8 cellular contexts compared by ENCODE assay signal in the genomic region with DNA sequence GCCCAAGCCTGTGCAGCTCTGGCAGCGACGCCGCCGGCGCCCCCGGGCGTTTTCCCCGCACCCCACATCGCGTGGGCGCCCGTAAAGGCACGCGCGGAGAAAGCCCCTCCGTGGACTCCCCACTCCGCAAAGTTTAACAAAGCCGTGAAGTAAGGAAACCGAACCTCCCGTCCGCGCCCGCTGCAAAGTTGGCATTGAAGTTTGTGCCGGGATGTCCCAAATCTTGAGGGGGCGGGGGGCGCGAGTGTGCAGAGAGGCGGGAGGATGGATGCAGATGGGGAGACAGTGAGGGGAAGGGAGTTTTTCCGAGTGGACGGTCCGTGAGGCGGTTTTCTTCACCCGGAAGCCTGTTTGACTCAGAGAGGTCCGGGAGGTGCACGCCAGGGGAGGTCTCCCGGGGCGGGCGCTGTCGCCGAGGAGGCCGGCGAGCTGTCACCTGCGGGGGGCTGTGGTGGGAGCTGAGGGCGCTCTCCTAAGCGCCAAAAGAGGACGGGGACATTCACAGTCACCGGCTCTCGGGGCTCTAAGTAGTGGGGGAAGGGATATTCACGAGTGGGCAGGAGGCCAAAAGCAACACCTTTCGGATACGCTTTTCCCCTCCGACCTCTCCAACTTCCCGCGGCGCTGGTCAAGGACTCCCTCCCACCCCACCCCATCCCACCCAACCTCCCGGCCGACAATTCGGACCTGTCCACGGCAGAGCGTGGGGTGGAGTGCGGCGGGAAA. TPM values are rescaled to one million over a fixed set of nuclear protein-coding genes. Genes with fewer than 3 reads are reported as not detected.
A peak's percentile ranks its signal among the peaks of the same experiment; 100 is the strongest.
DNase-seq lines count a peak whose midpoint lies in the region; TF ChIP-seq lines count a peak whose summit lies in the region.

No MANE protein-coding gene starts in this region.

- H3K9me3 Mint-ChIP-seq in T-helper 1 cell treated with Interleukin-12 subunit alpha and Interleukin-12 subunit beta and Interleukin-4 antibody, amounts not matched to agents 30 μg/mL and 1 μg/mL, for 36 hours = no peaks in the 10 kb centered on the region

- H3K4me1 Mint-ChIP-seq in T-helper 1 cell treated with Interleukin-12 subunit alpha and Interleukin-12 subunit beta and Interleukin-4 antibody, amounts not matched to agents 30 μg/mL and 1 μg/mL, for 36 hours (ENCODE audit: low read depth) = peaks cover 8% of the 10 kb centered on the region

- H3K27ac Mint-ChIP-seq in T-helper 1 cell treated with Interleukin-12 subunit alpha and Interleukin-12 subunit beta and Interleukin-4 antibody, amounts not matched to agents 30 μg/mL and 1 μg/mL, for 36 hours = no peak overlapping the region

- H3K27me3 Mint-ChIP-seq in T-helper 1 cell treated with Interleukin-12 subunit alpha and Interleukin-12 subunit beta and Interleukin-4 antibody, amounts not matched to agents 30 μg/mL and 1 μg/mL, for 36 hours (ENCODE audit: low read depth) = peaks cover 75% of the 10 kb centered on the region

- no peak for TF ChIP-seq POLR2A in testis (IDR thresholded peaks at IDR 0.05)

- no peaks in the 10 kb centered on the region for H3K36me3 ChIP-seq in testis (ENCODE audit: low read depth, missing control alignments)

- peak overlapping the region; percentile 62 for H3K27ac ChIP-seq in layer of hippocampus (ENCODE audit: low read depth, low read length)
- H3K27ac ChIP-seq in testis = peak overlapping the region; percentile 86 to 88

- peak overlapping the region; percentile 87 for H3K4me3 ChIP-seq in astrocyte of the spinal cord (ENCODE audit: low read depth, low read length)
- H3K4me3 ChIP-seq in testis = peak overlapping the region; percentile 60 to 83

- TF ChIP-seq CTCF in astrocyte of the spinal cord (IDR thresholded peaks at IDR 0.05; ENCODE audit: low read depth, low read length) = no peak
- no peak for TF ChIP-seq CTCF in testis (IDR thresholded peaks at IDR 0.05)

- in situ Hi-C loops in astrocyte of the spinal cord (cut with HindIII; ENCODE audit: low sequenced_read_pairs) = no loop called here

- H3K27me3 ChIP-seq in layer of hippocampus (ENCODE audit: control insufficient read depth, insufficient read depth, low read length) (no peaks in the 10 kb centered on the region), testis (no peaks in the 10 kb centered on the region)

- intact Hi-C loops in testis (cut with DNase I; ENCODE audit: low total_unique reads) = no loop called here

- H3K9me3 ChIP-seq in testis = no peaks in the 10 kb centered on the region

- peak overlapping the region; percentile 37 for H3K4me3 Mint-ChIP-seq in T-helper 1 cell treated with Interleukin-12 subunit alpha and Interleukin-12 subunit beta and Interleukin-4 antibody, amounts not matched to agents 30 μg/mL and 1 μg/mL, for 36 hours

- 0 to 1% methylated on average over 47 to 62 of the region's 62 CpGs for WGBS in testis, 2 donors

- no peak for DNase-seq in T-helper 1 cell
- DNase-seq in astrocyte of the spinal cord (ENCODE audit: low read depth, low spot score) = no peak
- DNase-seq in testis = peak; percentile 30
- DNase-seq in activated CD4-positive, alpha-beta T cell treated with anti-CD3 and anti-CD28 coated beads, Interleukin-2, amount 50 U/mL, for 4 hours = no peak
- no peak for DNase-seq in cerebellar nuclear complex (lab: John Stamatoyannopoulos, UW)
- no peak for DNase-seq in KG1 (lab: John Stamatoyannopoulos, UW)

- H3K36me3 Mint-ChIP-seq in T-helper 1 cell treated with Interleukin-12 subunit alpha and Interleukin-12 subunit beta and Interleukin-4 antibody, amounts not matched to agents 30 μg/mL and 1 μg/mL, for 36 hours (ENCODE audit: low read depth) = no peaks in the 10 kb centered on the region

- no peaks in the 10 kb centered on the region for H3K4me1 ChIP-seq in testis

RNA-seq across cellular contexts. Expression of a gene that starts 1.3 kb away (rescaled TPM):
- 10 to 100 TPM; 32.6 to 93.7 TPM for total RNA-seq in testis
- 75.5 TPM for polyA plus RNA-seq in testis (ENCODE audit: insufficient read depth, low read depth, low replicate concordance)
